Comparison of ENCODE assay signal across 19 cellular contexts in the genomic region with DNA sequence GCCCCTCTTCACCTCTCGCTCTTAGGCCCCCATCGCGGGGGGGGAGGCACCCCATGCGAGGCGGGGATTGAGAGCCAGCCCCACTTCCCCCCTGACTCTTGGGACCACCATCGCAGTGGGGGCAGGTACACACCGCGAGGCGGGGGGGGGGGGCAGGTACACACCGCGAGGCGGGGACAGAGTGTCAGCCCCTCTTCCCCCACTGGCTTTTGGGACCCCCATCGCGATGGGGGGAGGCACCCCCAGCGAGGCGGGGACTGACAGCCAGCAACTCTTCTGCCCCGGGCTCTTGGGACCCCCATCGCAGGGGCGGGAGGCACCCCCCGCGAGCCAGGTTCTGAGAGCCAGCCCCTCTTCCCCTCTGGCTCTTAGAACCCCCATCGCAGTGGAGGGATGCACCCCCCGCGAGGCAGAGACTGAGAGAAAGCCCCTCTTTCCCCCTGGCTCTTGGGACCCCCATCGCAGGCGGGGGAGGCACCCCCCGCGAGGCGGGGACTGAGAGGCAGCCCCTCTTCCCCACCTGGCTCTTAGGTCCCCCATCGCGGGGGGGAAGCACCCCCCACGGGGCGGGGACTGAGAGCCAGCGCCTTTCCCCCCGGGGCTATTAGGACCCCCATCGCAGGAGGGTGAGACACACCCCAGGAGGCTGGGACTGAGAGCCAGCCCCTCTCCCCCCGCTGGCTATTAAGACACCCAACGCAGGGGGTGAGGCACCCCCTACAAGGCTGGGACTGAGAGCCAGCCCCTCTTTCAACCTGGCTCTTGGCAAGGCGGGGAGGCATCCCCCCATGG.
DNase-seq lines count a peak whose midpoint lies in the region; ATAC-seq and TF ChIP-seq lines count a peak whose summit lies in the region.
"Had no signal": no experiment of that assay in that cellular context is flagged by ENCODE, and none has a peak within 500 bp of the region (broad histone marks: within the 10 kb centered on the region; RNA-seq: fewer than 3 reads in every experiment).

No MANE protein-coding gene starts in this region.

- no peaks in the 10 kb centered on the region for H3K9me3 Mint-ChIP-seq in central memory CD8-positive, alpha-beta T cell
- no peaks in the 10 kb centered on the region for H3K9me3 Mint-ChIP-seq in natural killer cell treated with Interleukin-12 subunit alpha and Interleukin-12 subunit beta and Interleukin-15 and Interleukin-18, amount 100 ng/mL, for 72 hours
- H3K9me3 Mint-ChIP-seq in MCF 10A (ENCODE audit: unreplicated experiment), result no peaks in the 10 kb centered on the region
- H3K9me3 Mint-ChIP-seq: activated naive CD4-positive, alpha-beta T cell treated with anti-CD3 and anti-CD28 coated beads for 36 hours; mesothelial cell of epicardium; neural crest cell had no signal

- intact Hi-C loops in MCF 10A (cut with micrococcal nuclease), result no loop called here

- POLR2A ChIA-PET in GM10248 (lab: Yijun Ruan, JAX), result no interaction called here
- POLR2A ChIA-PET in MCF 10A (lab: Yijun Ruan, JAX), result no interaction called here

- H3K27ac Mint-ChIP-seq in central memory CD8-positive, alpha-beta T cell (ENCODE audit: low read depth), result no peak overlapping the region
- H3K27ac Mint-ChIP-seq in natural killer cell treated with Interleukin-12 subunit alpha and Interleukin-12 subunit beta and Interleukin-15 and Interleukin-18, amount 100 ng/mL, for 72 hours, result no peak overlapping the region
- no peak overlapping the region for H3K27ac Mint-ChIP-seq in MCF 10A (ENCODE audit: low read depth, unreplicated experiment)
- H3K27ac Mint-ChIP-seq: activated naive CD4-positive, alpha-beta T cell treated with anti-CD3 and anti-CD28 coated beads for 36 hours; mesothelial cell of epicardium had no signal

- CTCF ChIA-PET in GM10248 (lab: Yijun Ruan, JAX) (no interaction called here), MCF 10A (lab: Yijun Ruan, JAX) (no interaction called here)

- DNase-seq in NCI-H82 (lab: John Stamatoyannopoulos, UW), result peak; percentile 20
- no peak for DNase-seq in NCI-H82 treated with DMSO at 0.1 percent for 48 hours (lab: John Stamatoyannopoulos, UW; ENCODE audit: unreplicated experiment)
- peak; percentile 16 for DNase-seq in GM10248 (ENCODE audit: extremely low spot score)
- no peak for DNase-seq in central memory CD8-positive, alpha-beta T cell (ENCODE audit: low spot score in 2 of 2)
- DNase-seq in natural killer cell treated with Interleukin-12 subunit alpha and Interleukin-12 subunit beta and Interleukin-15 and Interleukin-18, amount 100 ng/mL, for 72 hours (ENCODE audit: low spot score), result no peak
- DNase-seq in NCI-H510A treated with DMSO at 0.1 percent for 48 hours (lab: John Stamatoyannopoulos, UW), result no peak
- no peak for DNase-seq in MCF 10A (ENCODE audit: unreplicated experiment)
- DNase-seq in cerebellum (ENCODE audit: low spot score), result no peak
- DNase-seq: activated CD8-positive, alpha-beta memory T cell treated with anti-CD3 and anti-CD28 coated beads, Interleukin-2, amount 50 U/mL, for 4 hours; activated naive CD4-positive, alpha-beta T cell treated with anti-CD3 and anti-CD28 coated beads for 36 hours; C1 segment of cervical spinal cord; left colon; NCI-H1048; NCI-H2081 treated with DMSO at 0.1 percent for 48 hours; NCI-H524; PC-9 had no signal

- no peaks in the 10 kb centered on the region for H3K4me1 Mint-ChIP-seq in central memory CD8-positive, alpha-beta T cell
- H3K4me1 Mint-ChIP-seq in natural killer cell treated with Interleukin-12 subunit alpha and Interleukin-12 subunit beta and Interleukin-15 and Interleukin-18, amount 100 ng/mL, for 72 hours (ENCODE audit: low read depth in 2 of 2), result no peaks in the 10 kb centered on the region
- no peaks in the 10 kb centered on the region for H3K4me1 Mint-ChIP-seq in MCF 10A (ENCODE audit: insufficient read depth, unreplicated experiment)
- H3K4me1 Mint-ChIP-seq: mesothelial cell of epicardium had no signal

- BruUV-seq in MCF 10A (replicated peaks; lab: Mats Ljungman, UMichigan), result no TSS peak

- peaks cover 4% of the 10 kb centered on the region for H3K36me3 Mint-ChIP-seq in central memory CD8-positive, alpha-beta T cell (ENCODE audit: insufficient read depth)
- no peaks in the 10 kb centered on the region for H3K36me3 Mint-ChIP-seq in natural killer cell treated with Interleukin-12 subunit alpha and Interleukin-12 subunit beta and Interleukin-15 and Interleukin-18, amount 100 ng/mL, for 72 hours
- H3K36me3 Mint-ChIP-seq in MCF 10A (ENCODE audit: insufficient read depth, unreplicated experiment), result peaks cover 5% of the 10 kb centered on the region
- H3K36me3 Mint-ChIP-seq: mesothelial cell of epicardium had no signal

- peak; percentile 28 for ATAC-seq in central memory CD8-positive, alpha-beta T cell (replicated peaks; ENCODE audit: extremely low read depth, poor library complexity, severe bottlenecking)
- ATAC-seq in natural killer cell treated with Interleukin-12 subunit alpha and Interleukin-12 subunit beta and Interleukin-15 and Interleukin-18, amount 100 ng/mL, for 72 hours, result peak; percentile 64 to 78
- ATAC-seq: left colon, psoas muscle had no signal

- H3K27me3 Mint-ChIP-seq in central memory CD8-positive, alpha-beta T cell, result no peaks in the 10 kb centered on the region
- no peaks in the 10 kb centered on the region for H3K27me3 Mint-ChIP-seq in natural killer cell treated with Interleukin-12 subunit alpha and Interleukin-12 subunit beta and Interleukin-15 and Interleukin-18, amount 100 ng/mL, for 72 hours
- no peaks in the 10 kb centered on the region for H3K27me3 Mint-ChIP-seq in MCF 10A (ENCODE audit: insufficient read depth, unreplicated experiment)

- TF ChIP-seq CTCF in GM10248 (IDR thresholded peaks at IDR 0.05; ENCODE audit: control extremely low read depth, extremely low read depth, low read depth, missing control alignments) (no peak), MCF 10A (IDR thresholded peaks at IDR 0.05; ENCODE audit: unreplicated experiment) (no peak)

- no peak overlapping the region for H3K4me3 Mint-ChIP-seq in central memory CD8-positive, alpha-beta T cell
- no peak overlapping the region for H3K4me3 Mint-ChIP-seq in natural killer cell treated with Interleukin-12 subunit alpha and Interleukin-12 subunit beta and Interleukin-15 and Interleukin-18, amount 100 ng/mL, for 72 hours
- H3K4me3 Mint-ChIP-seq in MCF 10A (ENCODE audit: unreplicated experiment), result no peak overlapping the region
- H3K4me3 Mint-ChIP-seq: activated naive CD4-positive, alpha-beta T cell treated with anti-CD3 and anti-CD28 coated beads for 36 hours; mesothelial cell of epicardium; neural crest cell had no signal

Comparison
In these comparisons a context has a peak if more than half of its experiments do, and no peak if none do; other contexts are left out.
1. DNase-seq: peak in NCI-H82 (single experiment) and GM10248 (single experiment); none in NCI-H82 treated with DMSO at 0.1 percent for 48 hours (single experiment), central memory CD8-positive, alpha-beta T cell (0 of 2), natural killer cell treated with Interleukin-12 subunit alpha and Interleukin-12 subunit beta and Interleukin-15 and Interleukin-18, amount 100 ng/mL, for 72 hours (single experiment), NCI-H510A treated with DMSO at 0.1 percent for 48 hours (single experiment), MCF 10A (single experiment) and cerebellum (single experiment).